ENCODE assay signal across 35 cellular contexts in genomic region chr3:38970851-38971638, GRCh38.
"Had no signal": no experiment of that assay in that cellular context is flagged by ENCODE, and none has a peak within 500 bp of the region (broad histone marks: within the 10 kb centered on the region; RNA-seq: fewer than 3 reads in every experiment).

No MANE protein-coding gene starts in this region.

- H3K36me3 Mint-ChIP-seq: activated CD4-positive, alpha-beta memory T cell treated with anti-CD3 and anti-CD28 coated beads for 36 hours; activated naive CD4-positive, alpha-beta T cell treated with anti-CD3 and anti-CD28 coated beads, Interleukin-2, amount 10 ng/mL, durations not matched to agents 7 days and 5 days; activated naive CD4-positive, alpha-beta T cell treated with anti-CD3 and anti-CD28 coated beads, Interleukin-2, amount 50 U/mL, for 24 hours; activated naive CD8-positive, alpha-beta T cell; activated naive CD8-positive, alpha-beta T cell treated with anti-CD3 and anti-CD28 coated beads, Interleukin-2, amount 10 ng/mL, durations not matched to agents 7 days and 5 days; brain had no signal

- ATAC-seq: activated CD8-positive, alpha-beta T cell treated with anti-CD3 and anti-CD28 coated beads for 36 hours; activated naive CD8-positive, alpha-beta T cell treated with anti-CD3 and anti-CD28 coated beads, Interleukin-2, amount 50 U/mL, for 24 hours; activated T-cell treated with anti-CD3 and anti-CD28 coated beads, Interleukin-2, amount 50 U/mL, for 4 hours had no signal

- H3K36me3 ChIP-seq: ascending aorta, cardiac muscle cell had no signal

- H3K4me1 Mint-ChIP-seq: activated B cell treated with CpG ODN at 0.5 μM for 24 hours; activated CD4-positive, alpha-beta T cell treated with anti-CD3 and anti-CD28 coated beads, Interleukin-2, amount 10 ng/mL, durations not matched to agents 24 days and 14 days; activated naive CD4-positive, alpha-beta T cell treated with anti-CD3 and anti-CD28 coated beads, Interleukin-2, amount 10 ng/mL, durations not matched to agents 7 days and 5 days; activated naive CD4-positive, alpha-beta T cell treated with anti-CD3 and anti-CD28 coated beads, Interleukin-2, amount 50 U/mL, for 24 hours; activated naive CD8-positive, alpha-beta T cell treated with anti-CD3 and anti-CD28 coated beads, Interleukin-2, amount 10 ng/mL, durations not matched to agents 7 days and 5 days; activated naive CD8-positive, alpha-beta T cell treated with anti-CD3 and anti-CD28 coated beads, Interleukin-2, amount 50 U/mL, for 24 hours; central memory CD8-positive, alpha-beta T cell had no signal

- H3K27me3 ChIP-seq: ascending aorta, cardiac muscle cell had no signal

- H3K27ac Mint-ChIP-seq: activated B cell treated with CpG ODN at 0.5 μM for 24 hours; activated CD4-positive, alpha-beta memory T cell treated with anti-CD3 and anti-CD28 coated beads for 36 hours; activated CD4-positive, alpha-beta T cell treated with anti-CD3 and anti-CD28 coated beads, Interleukin-2, amount 10 ng/mL, durations not matched to agents 24 days and 14 days; activated CD8-positive, alpha-beta T cell treated with anti-CD3 and anti-CD28 coated beads for 36 hours; activated naive CD4-positive, alpha-beta T cell treated with anti-CD3 and anti-CD28 coated beads, Interleukin-2, amount 10 ng/mL, durations not matched to agents 7 days and 5 days; activated naive CD8-positive, alpha-beta T cell; activated naive CD8-positive, alpha-beta T cell treated with anti-CD3 and anti-CD28 coated beads, Interleukin-2, amount 10 ng/mL, durations not matched to agents 7 days and 5 days; activated naive CD8-positive, alpha-beta T cell treated with anti-CD3 and anti-CD28 coated beads, Interleukin-2, amount 50 U/mL, for 24 hours; activated T-helper 2 cell treated with anti-CD3 and anti-CD28 coated beads, Interferon-gamma antibody, Interleukin-2, Interleukin-4, amounts not matched to agents 10 μg/mL and 5 μg/mL and 100 μg/mL, durations not matched to agents 14 hours and 24 hours and 36 hours; brain; T-helper 1 cell treated with Interleukin-12 subunit alpha and Interleukin-12 subunit beta and Interleukin-4 antibody, amounts not matched to agents 30 μg/mL and 1 μg/mL, for 36 hours; T-helper 2 cell treated with Interferon-gamma antibody and Interleukin-4, amounts not matched to agents 5 μg/mL and 100 μg/mL, for 36 hours had no signal

- DNase-seq: activated B cell treated with CpG ODN at 0.5 μM for 24 hours; activated CD4-positive, alpha-beta memory T cell treated with anti-CD3 and anti-CD28 coated beads for 36 hours; activated CD4-positive, alpha-beta T cell treated with anti-CD3 and anti-CD28 coated beads for 4 hours; activated CD4-positive, alpha-beta T cell treated with anti-CD3 and anti-CD28 coated beads, Interleukin-2, amount 10 ng/mL, durations not matched to agents 24 days and 14 days; activated CD4-positive, alpha-beta T cell treated with anti-CD3 and anti-CD28 coated beads, Interleukin-2, amount 50 U/mL, for 1 hour; activated CD4-positive, alpha-beta T cell treated with anti-CD3 and anti-CD28 coated beads, Interleukin-2, amount 50 U/mL, for 4 hours; activated CD4-positive, CD25-positive, alpha-beta regulatory T cell treated with anti-CD3 and anti-CD28 coated beads, Interleukin-2, amount 50 U/mL, for 72 hours; activated CD8-positive, alpha-beta T cell treated with anti-CD3 and anti-CD28 coated beads for 36 hours; activated effector memory CD4-positive, alpha-beta T cell treated with Interleukin-2 at 50 U/mL for 16 hours; activated gamma-delta T cell; activated naive CD4-positive, alpha-beta T cell treated with anti-CD3 and anti-CD28 coated beads, Interleukin-2, amount 10 ng/mL, durations not matched to agents 7 days and 5 days; activated naive CD4-positive, alpha-beta T cell treated with Interleukin-2 at 50 U/mL for 16 hours; activated naive CD8-positive, alpha-beta T cell treated with anti-CD3 and anti-CD28 coated beads, Interleukin-2, amount 10 ng/mL, durations not matched to agents 7 days and 5 days; activated naive CD8-positive, alpha-beta T cell treated with anti-CD3 and anti-CD28 coated beads, Interleukin-2, amount 50 U/mL, for 24 hours; activated T-cell treated with anti-CD3 and anti-CD28 coated beads for 4 hours; activated T-cell treated with anti-CD3 and anti-CD28 coated beads, Interleukin-2, amount 50 U/mL, for 1 hour; activated T-cell treated with anti-CD3 and anti-CD28 coated beads, Interleukin-2, amount 50 U/mL, for 4 hours; amygdala; anterior cingulate cortex; caudate nucleus; cerebellar nuclear complex; SW 1271; T-helper 1 cell; T-helper 2 cell; T-helper 9 cell had no signal

- H3K4me3 ChIP-seq: ascending aorta, cardiac muscle cell had no signal

- H3K27me3 Mint-ChIP-seq: activated CD4-positive, alpha-beta memory T cell treated with anti-CD3 and anti-CD28 coated beads for 36 hours; activated naive CD4-positive, alpha-beta T cell treated with anti-CD3 and anti-CD28 coated beads, Interleukin-2, amount 50 U/mL, for 24 hours; activated naive CD8-positive, alpha-beta T cell treated with anti-CD3 and anti-CD28 coated beads, Interleukin-2, amount 50 U/mL, for 24 hours had no signal

- H3K9me3 Mint-ChIP-seq: activated B cell treated with CpG ODN at 0.5 μM for 24 hours; activated CD4-positive, alpha-beta memory T cell treated with anti-CD3 and anti-CD28 coated beads for 36 hours; activated CD4-positive, alpha-beta T cell treated with anti-CD3 and anti-CD28 coated beads, Interleukin-2, amount 10 ng/mL, durations not matched to agents 24 days and 14 days; activated CD8-positive, alpha-beta T cell treated with anti-CD3 and anti-CD28 coated beads for 36 hours; activated naive CD4-positive, alpha-beta T cell treated with anti-CD3 and anti-CD28 coated beads, Interleukin-2, amount 10 ng/mL, durations not matched to agents 7 days and 5 days; activated naive CD4-positive, alpha-beta T cell treated with anti-CD3 and anti-CD28 coated beads, Interleukin-2, amount 50 U/mL, for 24 hours; activated naive CD8-positive, alpha-beta T cell treated with anti-CD3 and anti-CD28 coated beads, Interleukin-2, amount 10 ng/mL, durations not matched to agents 7 days and 5 days; activated naive CD8-positive, alpha-beta T cell treated with anti-CD3 and anti-CD28 coated beads, Interleukin-2, amount 50 U/mL, for 24 hours; activated T-cell treated with anti-CD3 and anti-CD28 coated beads, Interleukin-2, amount 50 U/mL, for 4 hours; activated T-helper 2 cell treated with anti-CD3 and anti-CD28 coated beads, Interferon-gamma antibody, Interleukin-2, Interleukin-4, amounts not matched to agents 10 μg/mL and 5 μg/mL and 100 μg/mL, durations not matched to agents 14 hours and 24 hours and 36 hours; brain; central memory CD8-positive, alpha-beta T cell; T-helper 1 cell treated with Interleukin-12 subunit alpha and Interleukin-12 subunit beta and Interleukin-4 antibody, amounts not matched to agents 30 μg/mL and 1 μg/mL, for 36 hours; T-helper 2 cell treated with Interferon-gamma antibody and Interleukin-4, amounts not matched to agents 5 μg/mL and 100 μg/mL, for 36 hours had no signal

- H3K27ac ChIP-seq: ascending aorta, cardiac muscle cell, VCaP had no signal

- H3K4me3 Mint-ChIP-seq: activated B cell treated with CpG ODN at 0.5 μM for 24 hours; activated CD4-positive, alpha-beta memory T cell treated with anti-CD3 and anti-CD28 coated beads for 36 hours; activated CD4-positive, alpha-beta T cell treated with anti-CD3 and anti-CD28 coated beads, Interleukin-2, amount 10 ng/mL, durations not matched to agents 24 days and 14 days; activated CD8-positive, alpha-beta T cell treated with anti-CD3 and anti-CD28 coated beads for 36 hours; activated naive CD4-positive, alpha-beta T cell treated with anti-CD3 and anti-CD28 coated beads, Interleukin-2, amount 10 ng/mL, durations not matched to agents 7 days and 5 days; activated naive CD4-positive, alpha-beta T cell treated with anti-CD3 and anti-CD28 coated beads, Interleukin-2, amount 50 U/mL, for 24 hours; activated naive CD8-positive, alpha-beta T cell; activated naive CD8-positive, alpha-beta T cell treated with anti-CD3 and anti-CD28 coated beads, Interleukin-2, amount 10 ng/mL, durations not matched to agents 7 days and 5 days; activated naive CD8-positive, alpha-beta T cell treated with anti-CD3 and anti-CD28 coated beads, Interleukin-2, amount 50 U/mL, for 24 hours; activated T-cell treated with anti-CD3 and anti-CD28 coated beads, Interleukin-2, amount 50 U/mL, for 4 hours; brain; central memory CD8-positive, alpha-beta T cell; T-helper 1 cell treated with Interleukin-12 subunit alpha and Interleukin-12 subunit beta and Interleukin-4 antibody, amounts not matched to agents 30 μg/mL and 1 μg/mL, for 36 hours; T-helper 2 cell treated with Interferon-gamma antibody and Interleukin-4, amounts not matched to agents 5 μg/mL and 100 μg/mL, for 36 hours had no signal

- H3K9me3 ChIP-seq: ascending aorta had no signal

- H3K4me1 ChIP-seq: ascending aorta had no signal
